17 cellular contexts compared by ENCODE assay signal in genomic region chr3:186530415-186530814, GRCh38.
"Had no signal": no experiment of that assay in that cellular context is flagged by ENCODE, and none has a peak within 500 bp of the region (broad histone marks: within the 10 kb centered on the region; RNA-seq: fewer than 3 reads in every experiment).

No MANE protein-coding gene starts in this region.

- H3K4me3 ChIP-seq: dorsolateral prefrontal cortex, gastroesophageal sphincter, heart right ventricle, left lung, tibial artery had no signal

- DNase-seq: activated CD4-positive, alpha-beta T cell treated with anti-CD3 and anti-CD28 coated beads for 48 hours; activated naive CD4-positive, alpha-beta T cell treated with anti-CD3 and anti-CD28 coated beads, Interleukin-2, amount 50 U/mL, for 16 hours; activated T-cell treated with anti-CD3 and anti-CD28 coated beads for 4 hours; dorsolateral prefrontal cortex; heart right ventricle; left lung; mammary epithelial cell; naive B cell; stimulated activated CD4-positive, alpha-beta T cell treated with anti-CD3 and anti-CD28 coated beads, Interleukin-12 subunit alpha, Interleukin-12 subunit beta, amount 100 ng/mL, for 4 hours; stimulated activated CD4-positive, alpha-beta T cell treated with anti-CD3 and anti-CD28 coated beads, Interleukin-2, amount 100 ng/mL, for 24 hours; tibial artery had no signal

- H3K9me3 ChIP-seq: gastroesophageal sphincter, heart right ventricle, left lung, neutrophil, tibial artery had no signal

- H3K27me3 ChIP-seq: dorsolateral prefrontal cortex, gastroesophageal sphincter, heart right ventricle, left lung, neutrophil, tibial artery had no signal

- H3K4me3 Mint-ChIP-seq: stimulated activated effector memory CD8-positive, alpha-beta T cell treated with anti-CD3 and anti-CD28 coated beads, Interleukin-12 subunit alpha, Interleukin-12 subunit beta, amount 100 ng/mL, for 72 hours; T-helper 1 cell treated with Interleukin-12 subunit alpha and Interleukin-12 subunit beta and Interleukin-4 antibody, amounts not matched to agents 30 μg/mL and 1 μg/mL, for 36 hours had no signal

- ATAC-seq: gastroesophageal sphincter; heart right ventricle; left lung; stimulated activated effector memory CD8-positive, alpha-beta T cell treated with anti-CD3 and anti-CD28 coated beads, Interleukin-12 subunit alpha, Interleukin-12 subunit beta, amount 100 ng/mL, for 72 hours had no signal

- H3K27ac ChIP-seq: dorsolateral prefrontal cortex, gastroesophageal sphincter, heart right ventricle, left lung, neutrophil, parathyroid adenoma, tibial artery had no signal

- H3K9ac ChIP-seq: parathyroid adenoma had no signal

- H2AFZ ChIP-seq: parathyroid adenoma had no signal

- H3K36me3 Mint-ChIP-seq: stimulated activated effector memory CD8-positive, alpha-beta T cell treated with anti-CD3 and anti-CD28 coated beads, Interleukin-12 subunit alpha, Interleukin-12 subunit beta, amount 100 ng/mL, for 72 hours had no signal

- H3K4me1 ChIP-seq: gastroesophageal sphincter, left lung, tibial artery had no signal

- H3K79me2 ChIP-seq: parathyroid adenoma had no signal

- H3K27ac Mint-ChIP-seq: activated T-helper 2 cell treated with anti-CD3 and anti-CD28 coated beads, Interferon-gamma antibody, Interleukin-2, Interleukin-4, amounts not matched to agents 10 μg/mL and 5 μg/mL and 100 μg/mL, durations not matched to agents 14 hours and 24 hours and 36 hours; stimulated activated effector memory CD8-positive, alpha-beta T cell treated with anti-CD3 and anti-CD28 coated beads, Interleukin-12 subunit alpha, Interleukin-12 subunit beta, amount 100 ng/mL, for 72 hours; T-helper 1 cell treated with Interleukin-12 subunit alpha and Interleukin-12 subunit beta and Interleukin-4 antibody, amounts not matched to agents 30 μg/mL and 1 μg/mL, for 36 hours had no signal

- H3K9me3 Mint-ChIP-seq: activated T-helper 2 cell treated with anti-CD3 and anti-CD28 coated beads, Interferon-gamma antibody, Interleukin-2, Interleukin-4, amounts not matched to agents 10 μg/mL and 5 μg/mL and 100 μg/mL, durations not matched to agents 14 hours and 24 hours and 36 hours; stimulated activated effector memory CD8-positive, alpha-beta T cell treated with anti-CD3 and anti-CD28 coated beads, Interleukin-12 subunit alpha, Interleukin-12 subunit beta, amount 100 ng/mL, for 72 hours; T-helper 1 cell treated with Interleukin-12 subunit alpha and Interleukin-12 subunit beta and Interleukin-4 antibody, amounts not matched to agents 30 μg/mL and 1 μg/mL, for 36 hours had no signal

- H3K36me3 ChIP-seq: gastroesophageal sphincter, heart right ventricle, left lung, neutrophil, tibial artery had no signal
